ENCODE assay signal across 37 cellular contexts in genomic region chr6:47004458-47004857, GRCh38. TPM values are rescaled to one million over a fixed set of nuclear protein-coding genes. Genes with fewer than 3 reads are reported as not detected.
DNase-seq lines count a peak whose midpoint lies in the region; ATAC-seq, FAIRE-seq and TF ChIP-seq lines count a peak whose summit lies in the region.
"Had no signal": no experiment of that assay in that cellular context is flagged by ENCODE, and none has a peak within 500 bp of the region (broad histone marks: within the 10 kb centered on the region; RNA-seq: fewer than 3 reads in every experiment).

No MANE protein-coding gene starts in this region.

- 60 to 63% methylated on average over 3 of the region's 3 CpGs for WGBS in body of pancreas, 2 donors

- H3K27ac ChIP-seq in keratinocyte (ENCODE audit: control insufficient read depth, insufficient read depth, low read length) (no peak overlapping the region), body of pancreas (no peak overlapping the region)
- H3K27ac ChIP-seq: ascending aorta, gastrocnemius medialis, SJSA1, suprapubic skin, upper lobe of left lung had no signal

- no peaks in the 10 kb centered on the region for H4K20me1 ChIP-seq in keratinocyte (ENCODE audit: control insufficient read depth, extremely low read depth, insufficient read depth, low read length)

- TF ChIP-seq CTCF in keratinocyte (optimal IDR thresholded peaks at IDR 0.05 in 1 of 3, IDR thresholded peaks at IDR 0.05 in 1 of 3, conservative IDR thresholded peaks at IDR 0.05 in 1 of 3; ENCODE audit: extremely low read depth in 1 of 3, insufficient read depth in 2 of 3, low read length in 3 of 3) (no peak), body of pancreas (IDR thresholded peaks at IDR 0.05) (no peak)

- dilution Hi-C loops in keratinocyte (cut with MboI; ENCODE audit: extremely low pct_ligation_motif_present, low sequenced_read_pairs): no loop called here

- no peaks in the 10 kb centered on the region for H3K27me3 ChIP-seq in keratinocyte (ENCODE audit: control insufficient read depth, extremely low read depth, insufficient read depth, low read length)
- no peaks in the 10 kb centered on the region for H3K27me3 ChIP-seq in body of pancreas
- H3K27me3 ChIP-seq: ascending aorta, gastrocnemius medialis, SJSA1, suprapubic skin, upper lobe of left lung had no signal

- DNase-seq in AML-193 (lab: John Stamatoyannopoulos, UW) (peak; percentile 31 to 49), MV-4-11 (lab: John Stamatoyannopoulos, UW) (peak; percentile 5), amniotic epithelial cell (ENCODE audit: low read depth) (peak; percentile 51), keratinocyte (ENCODE audit: low read depth, low spot score) (no peak), DMS 273 (lab: John Stamatoyannopoulos, UW; ENCODE audit: unreplicated experiment) (no peak), pons (ENCODE audit: low spot score) (no peak), body of pancreas (no peak), dedifferentiated amniotic fluid mesenchymal stem cell (ENCODE audit: extremely low spot score) (no peak)
- DNase-seq: activated B cell treated with CpG ODN at 0.5 μM for 24 hours; activated CD4-positive, alpha-beta T cell treated with anti-CD3 and anti-CD28 coated beads, Interleukin-2, amount 50 U/mL, for 1 hour; activated effector memory CD4-positive, alpha-beta T cell treated with Interleukin-2 at 50 U/mL for 16 hours; activated naive CD8-positive, alpha-beta T cell treated with anti-CD3 and anti-CD28 coated beads for 36 hours; activated T-cell treated with anti-CD3 and anti-CD28 coated beads, Interleukin-2, amount 50 U/mL, for 1 hour; central memory CD4-positive, alpha-beta T cell; DMS79; gastrocnemius medialis; GF-D8; left cardiac atrium; NCI-H1417; NCI-H2029 treated with DMSO at 0.1 percent for 48 hours; NCI-H446; NCI-H748 treated with DMSO at 0.1 percent for 48 hours; nephron progenitor cell; RPMI8226; stimulated activated naive CD4-positive, alpha-beta T cell; T-cell; upper lobe of left lung had no signal

- H3K79me2 ChIP-seq in keratinocyte (ENCODE audit: control insufficient read depth, insufficient read depth, low read length): no peaks in the 10 kb centered on the region

- peaks cover 4% of the 10 kb centered on the region for H3K4me1 ChIP-seq in keratinocyte (ENCODE audit: control insufficient read depth, extremely low read depth, insufficient read depth, low read length)
- H3K4me1 ChIP-seq in body of pancreas: no peaks in the 10 kb centered on the region
- H3K4me1 ChIP-seq: ascending aorta, gastrocnemius medialis, SJSA1, suprapubic skin had no signal

- TF ChIP-seq POLR2A in body of pancreas (IDR thresholded peaks at IDR 0.05): no peak

- H3K9ac ChIP-seq in keratinocyte (ENCODE audit: control insufficient read depth, extremely low read depth, insufficient read depth, low read length): no peak overlapping the region

- H3K4me3 ChIP-seq in keratinocyte (ENCODE audit: control insufficient read depth in 2 of 3, extremely low read depth in 1 of 3, insufficient read depth in 2 of 3, low read depth in 1 of 3, low read length in 3 of 3) (no peak overlapping the region), body of pancreas (no peak overlapping the region)
- H3K4me3 ChIP-seq: ascending aorta, gastrocnemius medialis, SJSA1, suprapubic skin, upper lobe of left lung had no signal

- no peak overlapping the region for H2AFZ ChIP-seq in keratinocyte (ENCODE audit: control insufficient read depth, low read length)

- no peak overlapping the region for H3K4me2 ChIP-seq in keratinocyte (ENCODE audit: control insufficient read depth, extremely low read depth, insufficient read depth, low read depth, low read length)

- ATAC-seq in body of pancreas: no peak
- ATAC-seq: esophagus mucosa, gastrocnemius medialis, T-cell had no signal

- intact Hi-C loops in body of pancreas (cut with DNase I): no loop called here

- H3K9me3 ChIP-seq in keratinocyte (ENCODE audit: control insufficient read depth, low read depth, low read length): no peaks in the 10 kb centered on the region
- H3K9me3 ChIP-seq in body of pancreas: no peaks in the 10 kb centered on the region
- H3K9me3 ChIP-seq: ascending aorta, gastrocnemius medialis, SJSA1, suprapubic skin, upper lobe of left lung had no signal

- H3K36me3 ChIP-seq in keratinocyte (ENCODE audit: control insufficient read depth in 2 of 2, extremely low read depth in 1 of 2, insufficient read depth in 2 of 2, low read length in 2 of 2) (no peaks in the 10 kb centered on the region), body of pancreas (replicated peaks in 1 of 2; ENCODE audit: insufficient read depth in 1 of 2, low read depth in 2 of 2) (no peaks in the 10 kb centered on the region)
- H3K36me3 ChIP-seq: ascending aorta, gastrocnemius medialis, SJSA1, suprapubic skin, upper lobe of left lung had no signal

- FAIRE-seq in keratinocyte (lab: Jason Lieb, UNC): peak; percentile 46

- H3K9me1 ChIP-seq in keratinocyte (ENCODE audit: control insufficient read depth, extremely low read depth, insufficient read depth, low read length): no peaks in the 10 kb centered on the region

RNA-seq across cellular contexts. Expression of gene ADGRF1, which starts 37.7 kb away (rescaled TPM):
- polyA plus RNA-seq in keratinocyte: 27.7 to 43.9 TPM (median 35.3 TPM) in 3 replicates
- 0.81 TPM for polyA plus RNA-seq in keratinocyte (2011; ENCODE audit: low read depth)
- polyA plus RNA-seq in keratinocyte (2011; cell fraction: cytosol; rRNA removed): 10.6 and 18.7 TPM in 2 replicates
- polyA plus RNA-seq in keratinocyte (2011; cell fraction: nucleus; rRNA removed): 49.2 and 51.7 TPM in 2 replicates
- polyA plus RNA-seq in keratinocyte (2012; ENCODE audit: low replicate concordance): 1.3 and 18.6 TPM in 2 replicates
- 27.6 to 62.8 TPM (median 50.3 TPM) in 3 replicates for polyA minus RNA-seq in keratinocyte
- polyA minus RNA-seq in keratinocyte (2011; cell fraction: cytosol; rRNA and poly(A)+ RNA removed): 22.8 TPM
- 30.0 and 57.9 TPM in 2 replicates for polyA minus RNA-seq in keratinocyte (2011; cell fraction: nucleus; rRNA and poly(A)+ RNA removed)
- total RNA-seq in body of pancreas: under 1 TPM in 1 of 2 donors, not detected in 1; 0.52 TPM
- total RNA-seq: A172; activated B cell treated with CpG ODN at 0.5 μM for 24 hours; activated naive CD8-positive, alpha-beta T cell treated with anti-CD3 and anti-CD28 coated beads for 36 hours; ascending aorta; gastrocnemius medialis; left cardiac atrium; lung microvascular endothelial cell; osteocyte; SJSA1; skeletal muscle tissue had no signal
- polyA plus RNA-seq: CD14-positive monocyte, IgD-negative memory B cell had no signal

Comparison
In these comparisons a context has a peak if more than half of its experiments do, and no peak if none do; other contexts are left out.
1. DNase-seq: peak in AML-193 (2 of 2), MV-4-11 (single experiment) and amniotic epithelial cell (single experiment); none in keratinocyte (single experiment), DMS 273 (single experiment), pons (single experiment), body of pancreas (0 of 4) and dedifferentiated amniotic fluid mesenchymal stem cell (single experiment).